1 cellular context compared by ENCODE assay signal in genomic region chrX:70133303-70134115, GRCh38.
TF ChIP-seq lines count a peak whose summit lies in the region.

Gene IGBP1 (plus strand): TSS chrX:70133447. CDS start chrX:70133948, 501 bp downstream.

TF ChIP-seq in K562, 482 proteins besides CTCF, POLR2A, EP300 and RAD21 (continued from another document and continues in another):
- TF ChIP-seq SMAD1 (IDR thresholded peaks at IDR 0.05; ENCODE audit: low read depth, low read length, partially characterized antibody) (no peak), ZNF830 (CRISPR knock-in tag; IDR thresholded peaks at IDR 0.05) (no peak), ARHGAP35 (IDR thresholded peaks at IDR 0.05; ENCODE audit: partially characterized antibody) (no peak), NUFIP1 (IDR thresholded peaks at IDR 0.05; ENCODE audit: partially characterized antibody) (no peak), EHMT2 (IDR thresholded peaks at IDR 0.05) (peak; percentile 36; the same call in 1 of the 2 replicates), MYBL2 (IDR thresholded peaks at IDR 0.05; ENCODE audit: low read depth) (no peak), MYBL2 (CRISPR knock-in tag; IDR thresholded peaks at IDR 0.05; ENCODE audit: borderline replicate concordance) (no peak), ADNP (tag; IDR thresholded peaks at IDR 0.05) (no peak; the same call in 1 of the 2 replicates), DDX20 (tag; IDR thresholded peaks at IDR 0.05; ENCODE audit: low read depth) (no peak), ZNF518B (CRISPR knock-in tag; IDR thresholded peaks at IDR 0.05) (no peak), ZC3H8 (IDR thresholded peaks at IDR 0.05) (no peak), TRIM25 (IDR thresholded peaks at IDR 0.05; ENCODE audit: borderline replicate concordance) (no peak), MGA (IDR thresholded peaks at IDR 0.05) (peak; percentile 23), HNRNPLL (IDR thresholded peaks at IDR 0.05; ENCODE audit: low read depth, low read length, poor library complexity, severe bottlenecking) (peak; percentile 25), OTX1 (CRISPR knock-in tag; IDR thresholded peaks at IDR 0.05) (no peak), KDM2B (CRISPR knock-in tag; IDR thresholded peaks at IDR 0.05) (no peak), ZNF133 (CRISPR knock-in tag; IDR thresholded peaks at IDR 0.05) (no peak), CREBBP (IDR thresholded peaks at IDR 0.05; ENCODE audit: low read depth, low read length) (no peak), ZNF263 (CRISPR knock-in tag; IDR thresholded peaks at IDR 0.05; ENCODE audit: borderline replicate concordance) (no peak), E2F3 (CRISPR knock-in tag; IDR thresholded peaks at IDR 0.05) (no peak), NFXL1 (CRISPR knock-in tag; IDR thresholded peaks at IDR 0.05) (no peak), MEF2D (tag; conservative IDR thresholded peaks at IDR 0.05; ENCODE audit: low read depth) (no peak), E2F4 (CRISPR knock-in tag; IDR thresholded peaks at IDR 0.05; ENCODE audit: low read depth) (no peak), E2F6 (IDR thresholded peaks at IDR 0.05; ENCODE audit: borderline replicate concordance in 1 of 2, extremely low read depth in 1 of 2, insufficient read depth in 1 of 2, insufficient read length in 1 of 2, low read depth in 1 of 2, low read length in 1 of 2, poor library complexity in 1 of 2, severe bottlenecking in 1 of 2) (no peak), STAT5B (CRISPR knock-in tag; IDR thresholded peaks at IDR 0.05) (no peak), ZNF282 (CRISPR knock-in tag; IDR thresholded peaks at IDR 0.05) (no peak), ZBTB12 (CRISPR knock-in tag; IDR thresholded peaks at IDR 0.05) (no peak), SOX6 (IDR thresholded peaks at IDR 0.05) (0 out of 2 replicates have a peak, but pooled peaks have one; percentile 16), LCOR (CRISPR knock-in tag; IDR thresholded peaks at IDR 0.05) (no peak), JUND (IDR thresholded peaks at IDR 0.05; ENCODE audit: borderline replicate concordance, low read depth, low read length) (no peak), JUND (tag; IDR thresholded peaks at IDR 0.05; ENCODE audit: borderline replicate concordance, low read depth, low read length) (no peak), NFIX (CRISPR knock-in tag; IDR thresholded peaks at IDR 0.05; ENCODE audit: low read depth) (no peak), ZNF277 (CRISPR knock-in tag; IDR thresholded peaks at IDR 0.05; ENCODE audit: borderline replicate concordance) (no peak), HIVEP1 (CRISPR knock-in tag; IDR thresholded peaks at IDR 0.05) (no peak), SMARCC2 (IDR thresholded peaks at IDR 0.05; ENCODE audit: low read depth) (no peak), ZNF764 (CRISPR knock-in tag; IDR thresholded peaks at IDR 0.05; ENCODE audit: low read depth) (no peak), PATZ1 (CRISPR knock-in tag; IDR thresholded peaks at IDR 0.05; ENCODE audit: borderline replicate concordance) (no peak)
